ENCODE assay signal across 16 cellular contexts in genomic region chr4:8225704-8226443, GRCh38. TPM values are rescaled to one million over a fixed set of nuclear protein-coding genes. Genes with fewer than 3 reads are reported as not detected.
A peak's percentile ranks its signal among the peaks of the same experiment; 100 is the strongest.
DNase-seq lines count a peak whose midpoint lies in the region; ATAC-seq lines count a peak whose summit lies in the region.
"Had no signal": no experiment of that assay in that cellular context is flagged by ENCODE, and none has a peak within 500 bp of the region (broad histone marks: within the 10 kb centered on the region; RNA-seq: fewer than 3 reads in every experiment).

No MANE protein-coding gene starts in this region.

- peaks cover 4% of the 10 kb centered on the region for H3K36me3 ChIP-seq in mesodermal cell (ENCODE audit: control insufficient read depth, insufficient read depth, low read length)

- no peak overlapping the region for H3K4me3 Mint-ChIP-seq in stimulated activated memory B cell treated with anti-CD40 and anti-IgM and Interleukin-4, amounts not matched to agents 10 μg/mL and 1 μg/mL and 100 μg/mL, for 72 hours
- H3K4me3 Mint-ChIP-seq: activated naive CD4-positive, alpha-beta T cell treated with anti-CD3 and anti-CD28 coated beads for 36 hours; stimulated activated effector memory CD8-positive, alpha-beta T cell treated with anti-CD3 and anti-CD28 coated beads, Interleukin-12 subunit alpha, Interleukin-12 subunit beta, amount 100 ng/mL, for 72 hours had no signal

- H3K27me3 Mint-ChIP-seq in stimulated activated memory B cell treated with anti-CD40 and anti-IgM and Interleukin-4, amounts not matched to agents 10 μg/mL and 1 μg/mL and 100 μg/mL, for 72 hours, result no peaks in the 10 kb centered on the region
- H3K27me3 Mint-ChIP-seq: naive thymus-derived CD4-positive, alpha-beta T cell had no signal

- peak overlapping the region; percentile 62 for H3K27ac ChIP-seq in mesodermal cell (ENCODE audit: low read depth, low read length, severe bottlenecking)
- H3K27ac ChIP-seq: vagina had no signal

- H3K9me3 ChIP-seq in mesodermal cell (ENCODE audit: control insufficient read depth, low read length), result no peaks in the 10 kb centered on the region
- H3K9me3 ChIP-seq: vagina had no signal

- peaks cover 42% of the 10 kb centered on the region for H3K4me1 Mint-ChIP-seq in stimulated activated memory B cell treated with anti-CD40 and anti-IgM and Interleukin-4, amounts not matched to agents 10 μg/mL and 1 μg/mL and 100 μg/mL, for 72 hours

- DNase-seq in COR-L47 (lab: John Stamatoyannopoulos, UW) (peak; percentile 87), NCI-H1092 (lab: John Stamatoyannopoulos, UW) (peak; percentile 84), SHP77 treated with DMSO at 0.1 percent for 48 hours (lab: John Stamatoyannopoulos, UW) (peak; percentile 55)
- DNase-seq in activated naive CD4-positive, alpha-beta T cell treated with Interleukin-2 at 50 U/mL for 16 hours, result no peak
- DNase-seq: activated naive CD4-positive, alpha-beta T cell treated with anti-CD3 and anti-CD28 coated beads for 36 hours; naive thymus-derived CD4-positive, alpha-beta T cell; NCI-H226; retina; SIG-M5; stimulated activated CD4-positive, alpha-beta T cell treated with anti-CD3 and anti-CD28 coated beads, Interleukin-4, amount 100 ng/mL, for 1 hour had no signal

- H3K4me1 ChIP-seq in mesodermal cell (ENCODE audit: control insufficient read depth, insufficient read depth, low read length, poor library complexity, severe bottlenecking), result peaks cover 27% of the 10 kb centered on the region

- peaks cover 56% of the 10 kb centered on the region for H3K36me3 Mint-ChIP-seq in stimulated activated memory B cell treated with anti-CD40 and anti-IgM and Interleukin-4, amounts not matched to agents 10 μg/mL and 1 μg/mL and 100 μg/mL, for 72 hours

- 8 to 25% methylated on average over 6 to 7 of the region's 10 CpGs for WGBS in mesodermal cell (ENCODE audit: insufficient coverage in 2 of 2), 2 experiments

- no peak overlapping the region for H3K27ac Mint-ChIP-seq in stimulated activated memory B cell treated with anti-CD40 and anti-IgM and Interleukin-4, amounts not matched to agents 10 μg/mL and 1 μg/mL and 100 μg/mL, for 72 hours
- H3K27ac Mint-ChIP-seq: activated naive CD4-positive, alpha-beta T cell treated with anti-CD3 and anti-CD28 coated beads for 36 hours; stimulated activated effector memory CD8-positive, alpha-beta T cell treated with anti-CD3 and anti-CD28 coated beads, Interleukin-12 subunit alpha, Interleukin-12 subunit beta, amount 100 ng/mL, for 72 hours had no signal

- no peaks in the 10 kb centered on the region for H3K9me3 Mint-ChIP-seq in stimulated activated memory B cell treated with anti-CD40 and anti-IgM and Interleukin-4, amounts not matched to agents 10 μg/mL and 1 μg/mL and 100 μg/mL, for 72 hours
- H3K9me3 Mint-ChIP-seq: activated naive CD4-positive, alpha-beta T cell treated with anti-CD3 and anti-CD28 coated beads for 36 hours; naive thymus-derived CD4-positive, alpha-beta T cell; stimulated activated effector memory CD8-positive, alpha-beta T cell treated with anti-CD3 and anti-CD28 coated beads, Interleukin-12 subunit alpha, Interleukin-12 subunit beta, amount 100 ng/mL, for 72 hours had no signal

- ATAC-seq in stimulated activated memory B cell treated with anti-CD40 and anti-IgM and Interleukin-4, amounts not matched to agents 10 μg/mL and 1 μg/mL and 100 μg/mL, for 72 hours, result no peak
- ATAC-seq in HG03342 (IDR thresholded peaks at IDR 0.05; ENCODE audit: unreplicated experiment) (no peak), GM18870 (IDR thresholded peaks at IDR 0.05; ENCODE audit: unreplicated experiment) (no peak)
- ATAC-seq: naive thymus-derived CD4-positive, alpha-beta T cell; stimulated activated effector memory CD8-positive, alpha-beta T cell treated with anti-CD3 and anti-CD28 coated beads, Interleukin-12 subunit alpha, Interleukin-12 subunit beta, amount 100 ng/mL, for 72 hours had no signal

- no peak overlapping the region for H3K4me3 ChIP-seq in mesodermal cell (ENCODE audit: extremely low read depth, insufficient read depth, low read length, poor library complexity, severe bottlenecking)
- H3K4me3 ChIP-seq: vagina had no signal

RNA-seq across cellular contexts. Expression of gene SH3TC1, which starts 26.8 kb away (rescaled TPM):
- 16.6 TPM for polyA plus RNA-seq in mesodermal cell (2013, experiment 1 of 2)
- polyA plus RNA-seq in mesodermal cell (2013, experiment 2 of 2), result 10.0 TPM

RNA-seq across cellular contexts. Expression of gene HTRA3, which starts 43.7 kb away (rescaled TPM):
- 41.2 TPM for polyA plus RNA-seq in mesodermal cell (2013, experiment 1 of 2)
- polyA plus RNA-seq in mesodermal cell (2013, experiment 2 of 2), result 31.8 TPM
- polyA plus RNA-seq: naive thymus-derived CD4-positive, alpha-beta T cell had no signal
